In genomic region chrX:12701625-12702024, GRCh38 we compare ENCODE assay signal across 8 cellular contexts.
A peak's percentile ranks its signal among the peaks of the same experiment; 100 is the strongest.
DNase-seq lines count a peak whose midpoint lies in the region; FAIRE-seq and TF ChIP-seq lines count a peak whose summit lies in the region.

No MANE protein-coding gene starts in this region.

- H3K9ac ChIP-seq in KMS-11: no peak overlapping the region
- no peak overlapping the region for H3K9ac ChIP-seq in OCI-LY1 (ENCODE audit: low read length)

- peaks cover 6% of the 10 kb centered on the region for H3K4me1 ChIP-seq in KMS-11 (ENCODE audit: low read depth, poor library complexity, severe bottlenecking)
- H3K4me1 ChIP-seq in OCI-LY1 (ENCODE audit: insufficient read depth, low read length, severe bottlenecking): no peaks in the 10 kb centered on the region

- DNase-seq in ACHN (peak; percentile 62), GM13976 (ENCODE audit: low spot score) (peak; percentile 33), astrocyte of the hippocampus (ENCODE audit: low read depth, low spot score) (peak; percentile 67)
- peak; percentile 14 to 29 for DNase-seq in stimulated activated CD4-positive, alpha-beta T cell treated with anti-CD3 and anti-CD28 coated beads, Interleukin-2, amount 100 ng/mL, for 48 hours
- no peak for DNase-seq in central memory CD4-positive, alpha-beta T cell

- H3K9me3 ChIP-seq in OCI-LY1 (ENCODE audit: low read length): no peaks in the 10 kb centered on the region

- H2AFZ ChIP-seq in KMS-11 (ENCODE audit: low read depth): peak overlapping the region; percentile 36; the same call in 1 of the 2 replicates
- no peak overlapping the region for H2AFZ ChIP-seq in OCI-LY1 (ENCODE audit: low read length)

- H3K79me2 ChIP-seq in KMS-11 (ENCODE audit: insufficient read depth, low read depth) (no peaks in the 10 kb centered on the region), OCI-LY1 (ENCODE audit: insufficient read depth, low read length) (no peaks in the 10 kb centered on the region)

- no peaks in the 10 kb centered on the region for H3K27me3 ChIP-seq in KMS-11 (ENCODE audit: insufficient read depth, low read depth)
- H3K27me3 ChIP-seq in OCI-LY1 (ENCODE audit: insufficient read depth, low read length): no peaks in the 10 kb centered on the region

- H3K36me3 ChIP-seq in KMS-11 (ENCODE audit: insufficient read depth): no peaks in the 10 kb centered on the region
- H3K36me3 ChIP-seq in OCI-LY1 (ENCODE audit: insufficient read depth, low read length): no peaks in the 10 kb centered on the region

- no peak overlapping the region for H3K27ac ChIP-seq in KMS-11
- H3K27ac ChIP-seq in OCI-LY1 (ENCODE audit: low read depth, low read length, poor library complexity, severe bottlenecking): no peak overlapping the region

- no peak overlapping the region for H3K4me3 ChIP-seq in KMS-11 (IDR thresholded peaks at IDR 0.05; ENCODE audit: insufficient read depth, low read depth, low read length)
- H3K4me3 ChIP-seq in OCI-LY1 (ENCODE audit: low read depth, low read length, poor library complexity, severe bottlenecking): no peak overlapping the region

- H4K20me1 ChIP-seq in KMS-11 (ENCODE audit: insufficient read depth) (no peaks in the 10 kb centered on the region), OCI-LY1 (ENCODE audit: insufficient read depth, low read length) (no peaks in the 10 kb centered on the region)

- H3K9me2 ChIP-seq in OCI-LY1 (ENCODE audit: low read depth, low read length): no peaks in the 10 kb centered on the region

- in situ Hi-C loops in ACHN (cut with HindIII; ENCODE audit: low pct_ligation_motif_present, low pct_unique_long_range_greater_than_20kb, low sequenced_read_pairs) (no loop called here), GM13976 (cut with MboI; ENCODE audit: low sequenced_read_pairs, unreplicated experiment) (loop anchor here (25.0 kb wide), 1 partner anchor 614 kb away; no protein-coding TSS in a partner anchor)

- peak; percentile 44 for TF ChIP-seq CTCF in GM13976 (IDR thresholded peaks at IDR 0.05; ENCODE audit: borderline replicate concordance, control extremely low read depth, extremely low read depth, insufficient read depth, missing control alignments)
- TF ChIP-seq CTCF in KMS-11 (conservative IDR thresholded peaks at IDR 0.05; ENCODE audit: low read depth, low read length): peak; percentile 74
- peak; percentile 59; the same call in 1 of the 2 replicates for TF ChIP-seq CTCF in OCI-LY1 (IDR thresholded peaks at IDR 0.05; ENCODE audit: low read length)

- H3K4me2 ChIP-seq in KMS-11: peak overlapping the region; percentile 8; the same call in 1 of the 2 replicates
- no peak overlapping the region for H3K4me2 ChIP-seq in OCI-LY1 (ENCODE audit: low read length)

- FAIRE-seq in islet of Langerhans (lab: Jason Lieb, UNC): peak; percentile 100

- H3F3A ChIP-seq in OCI-LY1 (ENCODE audit: insufficient read depth, low read length): no peaks in the 10 kb centered on the region
